ENCODE assay signal across 18 cellular contexts in the genomic region with DNA sequence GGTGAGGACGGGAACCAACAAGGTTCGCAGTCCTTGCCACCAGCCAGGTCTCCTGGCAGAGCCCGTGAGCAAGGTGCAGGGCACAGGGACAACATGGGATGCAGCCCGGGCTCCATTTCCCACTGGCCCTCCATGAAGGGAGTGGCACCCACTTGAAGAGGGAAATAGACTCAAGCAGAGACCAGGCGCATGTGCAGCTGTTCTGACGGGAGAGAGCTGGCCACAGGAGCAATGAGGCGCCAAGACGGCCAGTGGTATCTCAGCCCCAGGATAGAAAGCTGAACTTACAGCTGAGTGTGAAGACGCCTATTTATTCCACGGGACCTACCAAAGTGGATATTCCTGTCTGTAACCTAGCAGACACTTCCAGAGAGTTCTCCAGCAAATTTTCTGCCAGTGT. TPM values are rescaled to one million over a fixed set of nuclear protein-coding genes. Genes with fewer than 3 reads are reported as not detected.
"Had no signal": no experiment of that assay in that cellular context is flagged by ENCODE, and none has a peak within 500 bp of the region (broad histone marks: within the 10 kb centered on the region; RNA-seq: fewer than 3 reads in every experiment).

No MANE protein-coding gene starts in this region.

- H3K36me3 ChIP-seq: heart right ventricle, neutrophil, right atrium auricular region had no signal

- H3K4me3 Mint-ChIP-seq: stimulated activated naive CD8-positive, alpha-beta T cell treated with anti-CD3 and anti-CD28 coated beads, Interleukin-15, Interleukin-2, amounts not matched to agents 100 ng/mL and 50 ng/mL, for 24 hours; T-helper 17 cell had no signal

- H3K4me1 ChIP-seq: body of pancreas, gastrocnemius medialis had no signal

- H3K4me3 ChIP-seq: body of pancreas, coronary artery, gastrocnemius medialis, heart right ventricle, left ventricle myocardium inferior, right atrium auricular region, testis had no signal

- H3K9me3 ChIP-seq: body of pancreas, gastrocnemius medialis, heart right ventricle, left ventricle myocardium inferior, neutrophil, right atrium auricular region, testis had no signal

- H3K27me3 ChIP-seq: body of pancreas, gastrocnemius medialis, heart right ventricle, neutrophil, right atrium auricular region, testis had no signal

- DNase-seq: activated CD4-positive, alpha-beta T cell treated with anti-CD3 and anti-CD28 coated beads, Interleukin-2, amount 50 U/mL, for 1 hour; activated CD4-positive, CD25-positive, alpha-beta regulatory T cell; activated effector memory CD4-positive, alpha-beta T cell treated with Interleukin-2 at 50 U/mL for 16 hours; body of pancreas; central memory CD4-positive, alpha-beta T cell; effector CD4-positive, alpha-beta T cell; gastrocnemius medialis; heart right ventricle; islet precursor cell; left ventricle myocardium inferior; mesendoderm; stimulated activated CD4-positive, alpha-beta T cell treated with anti-CD3 and anti-CD28 coated beads, Interleukin-1b, Interleukin-23, amount 100 ng/mL, for 48 hours; T-helper 17 cell; testis had no signal

- H3K9me3 Mint-ChIP-seq: stimulated activated naive CD8-positive, alpha-beta T cell treated with anti-CD3 and anti-CD28 coated beads, Interleukin-15, Interleukin-2, amounts not matched to agents 100 ng/mL and 50 ng/mL, for 24 hours had no signal

- H3K27me3 Mint-ChIP-seq: stimulated activated naive CD8-positive, alpha-beta T cell treated with anti-CD3 and anti-CD28 coated beads, Interleukin-15, Interleukin-2, amounts not matched to agents 100 ng/mL and 50 ng/mL, for 24 hours; T-helper 17 cell had no signal

- H3K27ac ChIP-seq: body of pancreas, coronary artery, gastrocnemius medialis, heart right ventricle, left ventricle myocardium inferior, neutrophil, right atrium auricular region, testis had no signal

RNA-seq across cellular contexts. Expression of a gene that starts 8.2 kb away (rescaled TPM):
- total RNA-seq: heart right ventricle, left ventricle myocardium inferior, right atrium auricular region had no signal
